ENCODE assay signal across 7 cellular contexts in the genomic region with DNA sequence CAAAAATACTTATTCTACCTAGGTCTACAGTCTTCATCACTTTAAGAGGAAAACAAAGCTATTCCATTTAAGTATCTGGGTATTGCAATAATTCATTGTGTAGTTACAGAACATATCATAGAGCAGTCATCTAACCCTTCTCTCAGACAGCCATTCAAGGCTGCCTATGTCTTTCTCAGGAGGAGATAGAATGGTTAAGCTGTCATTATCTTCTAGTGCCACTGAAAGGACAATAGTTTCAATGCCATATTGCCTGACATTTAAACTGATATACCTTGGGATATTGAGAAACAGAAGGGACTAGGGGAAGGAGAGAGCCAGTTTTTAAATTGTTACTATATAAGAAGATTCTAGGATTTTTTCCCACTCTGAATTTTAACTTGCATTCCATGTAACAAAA.
"Had no signal": no experiment of that assay in that cellular context is flagged by ENCODE, and none has a peak within 500 bp of the region (broad histone marks: within the 10 kb centered on the region; RNA-seq: fewer than 3 reads in every experiment).

No MANE protein-coding gene starts in this region.

- ATAC-seq: GM12878 had no signal

- DNase-seq: GDM1, GF-D8 had no signal

- H3K4me3 ChIP-seq: GM12878 had no signal

- FAIRE-seq: GM12878, GM12891, GM12892, GM18507, GM19239 had no signal
